24 cellular contexts compared by ENCODE assay signal in genomic region chr14:37894463-37894862, GRCh38.
"Had no signal": no experiment of that assay in that cellular context is flagged by ENCODE, and none has a peak within 500 bp of the region (broad histone marks: within the 10 kb centered on the region; RNA-seq: fewer than 3 reads in every experiment).

No MANE protein-coding gene starts in this region.

- H3K9me3 ChIP-seq: left ventricle myocardium inferior, mucosa of descending colon, ovary, stomach, testis, thyroid gland, transverse colon, upper lobe of left lung had no signal

- H3K4me3 ChIP-seq: left ventricle myocardium inferior, lung, mucosa of descending colon, ovary, skin epidermis, stomach, testis, thyroid gland, transverse colon, upper lobe of left lung had no signal

- H3K4me1 Mint-ChIP-seq: naive thymus-derived CD4-positive, alpha-beta T cell; stimulated activated naive B cell treated with anti-CD40 and anti-IgM and Interleukin-4, amounts not matched to agents 10 μg/mL and 1 μg/mL and 100 μg/mL, for 72 hours had no signal

- H3K36me3 Mint-ChIP-seq: naive thymus-derived CD4-positive, alpha-beta T cell; natural killer cell treated with Interleukin-12 subunit alpha and Interleukin-12 subunit beta and Interleukin-15 and Interleukin-18, amount 100 ng/mL, for 72 hours; stimulated activated naive B cell treated with anti-CD40 and anti-IgM and Interleukin-4, amounts not matched to agents 10 μg/mL and 1 μg/mL and 100 μg/mL, for 72 hours had no signal

- H3K27me3 Mint-ChIP-seq: progenitor cell of endocrine pancreas; stimulated activated naive B cell treated with anti-CD40 and anti-IgM and Interleukin-4, amounts not matched to agents 10 μg/mL and 1 μg/mL and 100 μg/mL, for 72 hours had no signal

- H3K4me1 ChIP-seq: left ventricle myocardium inferior, stomach, testis, thyroid gland, transverse colon, upper lobe of left lung had no signal

- H3K9me3 Mint-ChIP-seq: natural killer cell treated with Interleukin-12 subunit alpha and Interleukin-12 subunit beta and Interleukin-15 and Interleukin-18, amount 100 ng/mL, for 72 hours had no signal

- ATAC-seq: mucosa of descending colon; naive thymus-derived CD4-positive, alpha-beta T cell; natural killer cell treated with Interleukin-12 subunit alpha and Interleukin-12 subunit beta and Interleukin-15 and Interleukin-18, amount 100 ng/mL, for 72 hours; right cardiac atrium; sciatic nerve; stimulated activated naive B cell treated with anti-CD40 and anti-IgM and Interleukin-4, amounts not matched to agents 10 μg/mL and 1 μg/mL and 100 μg/mL, for 72 hours; stimulated activated naive CD8-positive, alpha-beta T cell treated with anti-CD3 and anti-CD28 coated beads, Interleukin-15, Interleukin-2, amounts not matched to agents 100 U/mL and 50 U/mL, for 24 hours had no signal

- H3K27ac Mint-ChIP-seq: naive thymus-derived CD4-positive, alpha-beta T cell; natural killer cell treated with Interleukin-12 subunit alpha and Interleukin-12 subunit beta and Interleukin-15 and Interleukin-18, amount 100 ng/mL, for 72 hours; progenitor cell of endocrine pancreas; stimulated activated naive B cell treated with anti-CD40 and anti-IgM and Interleukin-4, amounts not matched to agents 10 μg/mL and 1 μg/mL and 100 μg/mL, for 72 hours had no signal

- H3K27ac ChIP-seq: left ventricle myocardium inferior, ovary, skin epidermis, stomach, testis, thyroid gland, transverse colon, upper lobe of left lung had no signal

- DNase-seq: islet precursor cell; left ventricle myocardium inferior; midbrain; mucosa of descending colon; naive thymus-derived CD4-positive, alpha-beta T cell; ovary; retina; right cardiac atrium; stimulated activated CD4-positive, alpha-beta T cell treated with anti-CD3 and anti-CD28 coated beads, Interleukin-12 subunit alpha, Interleukin-12 subunit beta, amount 100 ng/mL, for 4 hours; stimulated activated CD4-positive, alpha-beta T cell treated with anti-CD3 and anti-CD28 coated beads, Interleukin-15, amount 100 ng/mL, for 24 hours; stimulated activated CD4-positive, alpha-beta T cell treated with anti-CD3 and anti-CD28 coated beads, Interleukin-2, amount 100 ng/mL, for 24 hours; stimulated activated CD4-positive, alpha-beta T cell treated with anti-CD3 and anti-CD28 coated beads, Interleukin-4, amount 100 ng/mL, for 1 hour; stimulated activated naive B cell treated with anti-CD40 and anti-IgM and Interleukin-4, amounts not matched to agents 10 μg/mL and 1 μg/mL and 100 μg/mL, for 72 hours; stimulated activated naive CD8-positive, alpha-beta T cell treated with anti-CD3 and anti-CD28 coated beads, Interleukin-15, Interleukin-2, amounts not matched to agents 100 U/mL and 50 U/mL, for 24 hours; stomach; testis; thyroid gland; transverse colon; upper lobe of left lung had no signal

- H3K4me3 Mint-ChIP-seq: naive thymus-derived CD4-positive, alpha-beta T cell; natural killer cell treated with Interleukin-12 subunit alpha and Interleukin-12 subunit beta and Interleukin-15 and Interleukin-18, amount 100 ng/mL, for 72 hours; stimulated activated naive B cell treated with anti-CD40 and anti-IgM and Interleukin-4, amounts not matched to agents 10 μg/mL and 1 μg/mL and 100 μg/mL, for 72 hours had no signal

- H3K36me3 ChIP-seq: left ventricle myocardium inferior, ovary, stomach, thyroid gland, transverse colon, upper lobe of left lung had no signal

- H3K27me3 ChIP-seq: ovary, testis, thyroid gland, transverse colon, upper lobe of left lung had no signal
